16 cellular contexts compared by ENCODE assay signal in genomic region chr9:91803143-91803940, GRCh38.
DNase-seq lines count a peak whose midpoint lies in the region; ATAC-seq and TF ChIP-seq lines count a peak whose summit lies in the region.
"Had no signal": no experiment of that assay in that cellular context is flagged by ENCODE, and none has a peak within 500 bp of the region (broad histone marks: within the 10 kb centered on the region; RNA-seq: fewer than 3 reads in every experiment).

No MANE protein-coding gene starts in this region.

- POLR2A ChIA-PET in OCI-LY7 (lab: Charles Lee) = no interaction called here

- DNase-seq in GM03348 (ENCODE audit: low spot score) (peak; percentile 56), adrenal gland (peak in 1 of 7 donors; percentile 44), fibroblast of peridontal ligament (ENCODE audit: extremely low read depth) (peak; percentile 3), smooth muscle cell (lab: John Stamatoyannopoulos, UW; ENCODE audit: unreplicated experiment) (no peak), OCI-LY7 (ENCODE audit: low spot score) (no peak), substantia nigra (lab: John Stamatoyannopoulos, UW) (no peak)
- DNase-seq: amygdala; CD4-positive, alpha-beta T cell; midbrain; NCI-H1930; NCI-H524 treated with DMSO at 0.1 percent for 48 hours; occipital lobe; Peyer's patch; stimulated activated CD4-positive, alpha-beta T cell treated with anti-CD3 and anti-CD28 coated beads, Interleukin-12 subunit alpha, Interleukin-12 subunit beta, amount 100 ng/mL, for 4 hours had no signal

- peak overlapping the region; percentile 52 for H3K4me2 ChIP-seq in smooth muscle cell
- H3K4me2 ChIP-seq in OCI-LY7 (ENCODE audit: low read length) = no peak overlapping the region

- H3K4me1 ChIP-seq in adrenal gland (replicated peaks in 1 of 2) = peaks cover 0 to 16% of the 10 kb centered on the region in 2 donors
- H3K4me1 ChIP-seq in smooth muscle cell (ENCODE audit: low read depth) = peaks cover 7% of the 10 kb centered on the region
- H3K4me1 ChIP-seq in OCI-LY7 (ENCODE audit: insufficient read depth, low read length, poor library complexity, severe bottlenecking) = no peaks in the 10 kb centered on the region

- no TSS peak for BruUV-seq in OCI-LY7 (replicated peaks; lab: Mats Ljungman, UMichigan)

- H3K79me2 ChIP-seq in smooth muscle cell (ENCODE audit: low read depth) = peaks cover 30% of the 10 kb centered on the region
- no peaks in the 10 kb centered on the region for H3K79me2 ChIP-seq in OCI-LY7 (ENCODE audit: insufficient read depth, low read depth, low read length)

- intact Hi-C loops in adrenal gland (cut with DNase I) = no loop called here
- intact Hi-C loops in OCI-LY7 (cut with micrococcal nuclease; ENCODE audit: unreplicated experiment) = no loop called here

- H3K4me3 ChIP-seq in adrenal gland (no peak overlapping the region), smooth muscle cell (no peak overlapping the region), OCI-LY7 (ENCODE audit: low read depth, low read length, poor library complexity, severe bottlenecking) (no peak overlapping the region)
- H3K4me3 ChIP-seq: Peyer's patch, thoracic aorta had no signal

- H3K9ac ChIP-seq in smooth muscle cell (ENCODE audit: low read depth) = peak overlapping the region; percentile 9

- TF ChIP-seq CTCF in adrenal gland (IDR thresholded peaks at IDR 0.05) (no peak), smooth muscle cell (IDR thresholded peaks at IDR 0.05; ENCODE audit: borderline replicate concordance, insufficient read depth, poor library complexity, severe bottlenecking) (no peak), OCI-LY7 (conservative IDR thresholded peaks at IDR 0.05; ENCODE audit: low read length) (no peak)

- H3K9me2 ChIP-seq in OCI-LY7 (ENCODE audit: insufficient read depth, low read length) = no peaks in the 10 kb centered on the region

- WGBS in adrenal gland, 4 donors = 47 to 53% (median 50%) methylated on average over 9 of the region's 9 CpGs
- 37% methylated on average over 9 of the region's 9 CpGs for WGBS in smooth muscle cell (ENCODE audit: low lambda C conversion rate)

- no peaks in the 10 kb centered on the region for H3K27me3 ChIP-seq in adrenal gland
- no peaks in the 10 kb centered on the region for H3K27me3 ChIP-seq in smooth muscle cell (ENCODE audit: low read depth)
- H3K27me3 ChIP-seq: Peyer's patch had no signal

- H3F3A ChIP-seq in smooth muscle cell (ENCODE audit: low read depth) = no peaks in the 10 kb centered on the region

- TF ChIP-seq POLR2A in adrenal gland (IDR thresholded peaks at IDR 0.05) = no peak

- no peaks in the 10 kb centered on the region for H3K36me3 ChIP-seq in adrenal gland (replicated peaks in 1 of 2)
- H3K36me3 ChIP-seq in smooth muscle cell (ENCODE audit: low read depth) = no peaks in the 10 kb centered on the region
- H3K36me3 ChIP-seq in OCI-LY7 (ENCODE audit: insufficient read depth, low read length) = no peaks in the 10 kb centered on the region
- H3K36me3 ChIP-seq: Peyer's patch, thoracic aorta had no signal

- H2AFZ ChIP-seq in smooth muscle cell (ENCODE audit: low read depth) = no peak overlapping the region
- no peak overlapping the region for H2AFZ ChIP-seq in OCI-LY7 (ENCODE audit: low read length)

- H4K20me1 ChIP-seq in smooth muscle cell (ENCODE audit: low read depth) = peaks cover 23% of the 10 kb centered on the region
- no peaks in the 10 kb centered on the region for H4K20me1 ChIP-seq in OCI-LY7 (ENCODE audit: insufficient read depth, low read length)

- H3K9me3 ChIP-seq in adrenal gland (replicated peaks in 1 of 3) (no peaks in the 10 kb centered on the region), smooth muscle cell (replicated peaks; ENCODE audit: low read depth) (no peaks in the 10 kb centered on the region), OCI-LY7 (ENCODE audit: low read length) (no peaks in the 10 kb centered on the region)
- H3K9me3 ChIP-seq: Peyer's patch, thoracic aorta had no signal

- ATAC-seq in HG03378 (IDR thresholded peaks at IDR 0.05; ENCODE audit: unreplicated experiment) = no peak

- H3K27ac ChIP-seq in adrenal gland (peak overlapping the region in 3 of 5 donors; percentile 4 to 45 (median 17)), smooth muscle cell (ENCODE audit: low read depth) (peak overlapping the region; percentile 71), OCI-LY7 (ENCODE audit: low read depth, low read length, poor library complexity, severe bottlenecking) (no peak overlapping the region), substantia nigra (ENCODE audit: low read depth, low read length, poor library complexity, severe bottlenecking) (no peak overlapping the region)
- H3K27ac ChIP-seq: thoracic aorta had no signal

- CTCF ChIA-PET in OCI-LY7 (lab: Charles Lee; ENCODE audit: unreplicated experiment) = no interaction called here

Comparison
In these comparisons a context has a peak if more than half of its experiments do, and no peak if none do; other contexts are left out.
1. DNase-seq: peak in GM03348 (single experiment) and fibroblast of peridontal ligament (single experiment); none in smooth muscle cell (single experiment), OCI-LY7 (single experiment) and substantia nigra (0 of 49).
2. H3K27ac ChIP-seq: peak in adrenal gland (3 of 5) and smooth muscle cell (single experiment); none in OCI-LY7 (single experiment) and substantia nigra (single experiment).